In the genomic region with DNA sequence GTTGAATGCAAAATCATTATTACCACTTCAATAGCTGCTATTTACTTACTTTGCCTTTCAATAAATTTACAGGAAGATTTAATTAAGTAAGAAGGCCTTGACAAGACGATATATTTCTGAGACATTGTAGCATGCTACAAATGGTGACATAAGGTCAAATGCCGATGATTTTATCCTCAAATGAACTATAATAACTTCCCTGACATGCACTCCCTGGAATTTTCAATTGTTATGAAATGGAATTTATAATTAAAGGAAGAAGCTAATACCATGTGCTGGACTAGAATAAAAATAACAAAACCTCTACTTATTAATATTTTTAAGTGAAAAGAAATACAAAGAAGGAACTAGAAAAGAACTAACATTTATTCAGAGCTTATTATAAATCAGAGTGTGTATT, we compare ENCODE assay signal across 18 cellular contexts. TPM values are rescaled to one million over a fixed set of nuclear protein-coding genes. Genes with fewer than 3 reads are reported as not detected.
A peak's percentile ranks its signal among the peaks of the same experiment; 100 is the strongest.
DNase-seq lines count a peak whose midpoint lies in the region; ATAC-seq and TF ChIP-seq lines count a peak whose summit lies in the region.
"Had no signal": no experiment of that assay in that cellular context is flagged by ENCODE, and none has a peak within 500 bp of the region (broad histone marks: within the 10 kb centered on the region; RNA-seq: fewer than 3 reads in every experiment).

No MANE protein-coding gene starts in this region.

- H3K4me3 ChIP-seq in SK-N-SH (ENCODE audit: low read depth in 2 of 2, low read length in 1 of 2) (no peak overlapping the region), gastrocnemius medialis (no peak overlapping the region), coronary artery (no peak overlapping the region)
- H3K4me3 ChIP-seq: GM23338, K562, SJCRH30 had no signal

- peak; percentile 20 for DNase-seq in AG20443 (ENCODE audit: low spot score)
- no peak for DNase-seq in SK-N-SH
- DNase-seq in fibroblast of gingiva (ENCODE audit: low read depth): peak; percentile 26
- DNase-seq in gastrocnemius medialis: no peak
- no peak for DNase-seq in hypothalamus (lab: John Stamatoyannopoulos, UW)
- DNase-seq in coronary artery (ENCODE audit: low spot score): no peak
- DNase-seq: ACHN; BE2C; CD4-positive, alpha-beta T cell; NCI-H187; NCI-H2171; NCI-H446; OCI-M1; SJCRH30 had no signal

- H3K9me2 ChIP-seq in SK-N-SH: no peaks in the 10 kb centered on the region

- ATAC-seq in gastrocnemius medialis: peak in 1 of 2 donors; percentile 60
- ATAC-seq in GM21423 (IDR thresholded peaks at IDR 0.05; ENCODE audit: unreplicated experiment): no peak
- ATAC-seq: K562 had no signal

- 0 out of 2 replicates have a peak overlapping the region, but pooled peaks have one; percentile 27 for H2AFZ ChIP-seq in SK-N-SH (ENCODE audit: low read depth)

- H3K27ac ChIP-seq in SK-N-SH (ENCODE audit: low read depth in 2 of 2, low read length in 1 of 2) (no peak overlapping the region), gastrocnemius medialis (peak overlapping the region in 3 of 4 donors; percentile 32 to 65 (median 60)), coronary artery (no peak overlapping the region)
- H3K27ac ChIP-seq: RWPE1, SJCRH30 had no signal

- H3K9me3 ChIP-seq in SK-N-SH (no peaks in the 10 kb centered on the region), gastrocnemius medialis (no peaks in the 10 kb centered on the region)
- H3K9me3 ChIP-seq: BE2C, SJCRH30 had no signal

- H3F3A ChIP-seq in SK-N-SH (replicated peaks; ENCODE audit: insufficient read depth): no peaks in the 10 kb centered on the region

- no peaks in the 10 kb centered on the region for H3K79me2 ChIP-seq in SK-N-SH (ENCODE audit: insufficient read depth)

- TF ChIP-seq POLR2A in gastrocnemius medialis (IDR thresholded peaks at IDR 0.05): no peak

- TF ChIP-seq RAD21 in SK-N-SH (IDR thresholded peaks at IDR 0.05; ENCODE audit: low read length): no peak

- H3K27me3 ChIP-seq in SK-N-SH (ENCODE audit: insufficient read depth) (no peaks in the 10 kb centered on the region), gastrocnemius medialis (no peaks in the 10 kb centered on the region)
- H3K27me3 ChIP-seq: BE2C, SJCRH30 had no signal

- WGBS in SK-N-SH (ENCODE audit: low lambda C conversion rate): 73% methylated on average over 2 of the region's 2 CpGs

- in situ Hi-C loops in gastrocnemius medialis (cut with MboI; ENCODE audit: low sequenced_read_pairs in 4 of 4): no loop called here

- no peaks in the 10 kb centered on the region for H3K4me1 ChIP-seq in SK-N-SH (ENCODE audit: control insufficient read depth in 1 of 2, insufficient read depth in 2 of 2, low read depth in 1 of 2, low read length in 1 of 2)
- no peaks in the 10 kb centered on the region for H3K4me1 ChIP-seq in gastrocnemius medialis
- H3K4me1 ChIP-seq: BE2C, SJCRH30 had no signal

- no peak for TF ChIP-seq CTCF in SK-N-SH (IDR thresholded peaks at IDR 0.05)
- no peak for TF ChIP-seq CTCF in gastrocnemius medialis (IDR thresholded peaks at IDR 0.05 in 4 of 5, conservative IDR thresholded peaks at IDR 0.05 in 1 of 5)
- TF ChIP-seq CTCF in coronary artery (IDR thresholded peaks at IDR 0.05): no peak

- CTCF ChIA-PET in SK-N-SH (lab: Yijun Ruan, JAX): no interaction called here

- H3K9ac ChIP-seq in SK-N-SH: no peak overlapping the region

- POLR2A ChIA-PET in SK-N-SH (lab: Yijun Ruan, JAX): no interaction called here

- no peaks in the 10 kb centered on the region for H4K20me1 ChIP-seq in SK-N-SH (ENCODE audit: insufficient read depth)

- H3K36me3 ChIP-seq in SK-N-SH (replicated peaks in 1 of 2; ENCODE audit: control insufficient read depth in 1 of 2, insufficient read depth in 2 of 2, low read length in 1 of 2) (no peaks in the 10 kb centered on the region), gastrocnemius medialis (no peaks in the 10 kb centered on the region)
- H3K36me3 ChIP-seq: BE2C, SJCRH30 had no signal

- intact Hi-C loops in gastrocnemius medialis (cut with DNase I; ENCODE audit: low total_unique reads): no loop called here

- no peak overlapping the region for H3K4me2 ChIP-seq in SK-N-SH
- H3K4me2 ChIP-seq: GM23338 had no signal

- TF ChIP-seq EP300 in SK-N-SH (IDR thresholded peaks at IDR 0.05; ENCODE audit: borderline replicate concordance in 1 of 2, low read depth in 1 of 2, low read length in 1 of 2): no peak

TF ChIP-seq in SK-N-SH, 30 proteins besides CTCF, POLR2A, EP300 and RAD21:
- TF ChIP-seq, protein P1, sequence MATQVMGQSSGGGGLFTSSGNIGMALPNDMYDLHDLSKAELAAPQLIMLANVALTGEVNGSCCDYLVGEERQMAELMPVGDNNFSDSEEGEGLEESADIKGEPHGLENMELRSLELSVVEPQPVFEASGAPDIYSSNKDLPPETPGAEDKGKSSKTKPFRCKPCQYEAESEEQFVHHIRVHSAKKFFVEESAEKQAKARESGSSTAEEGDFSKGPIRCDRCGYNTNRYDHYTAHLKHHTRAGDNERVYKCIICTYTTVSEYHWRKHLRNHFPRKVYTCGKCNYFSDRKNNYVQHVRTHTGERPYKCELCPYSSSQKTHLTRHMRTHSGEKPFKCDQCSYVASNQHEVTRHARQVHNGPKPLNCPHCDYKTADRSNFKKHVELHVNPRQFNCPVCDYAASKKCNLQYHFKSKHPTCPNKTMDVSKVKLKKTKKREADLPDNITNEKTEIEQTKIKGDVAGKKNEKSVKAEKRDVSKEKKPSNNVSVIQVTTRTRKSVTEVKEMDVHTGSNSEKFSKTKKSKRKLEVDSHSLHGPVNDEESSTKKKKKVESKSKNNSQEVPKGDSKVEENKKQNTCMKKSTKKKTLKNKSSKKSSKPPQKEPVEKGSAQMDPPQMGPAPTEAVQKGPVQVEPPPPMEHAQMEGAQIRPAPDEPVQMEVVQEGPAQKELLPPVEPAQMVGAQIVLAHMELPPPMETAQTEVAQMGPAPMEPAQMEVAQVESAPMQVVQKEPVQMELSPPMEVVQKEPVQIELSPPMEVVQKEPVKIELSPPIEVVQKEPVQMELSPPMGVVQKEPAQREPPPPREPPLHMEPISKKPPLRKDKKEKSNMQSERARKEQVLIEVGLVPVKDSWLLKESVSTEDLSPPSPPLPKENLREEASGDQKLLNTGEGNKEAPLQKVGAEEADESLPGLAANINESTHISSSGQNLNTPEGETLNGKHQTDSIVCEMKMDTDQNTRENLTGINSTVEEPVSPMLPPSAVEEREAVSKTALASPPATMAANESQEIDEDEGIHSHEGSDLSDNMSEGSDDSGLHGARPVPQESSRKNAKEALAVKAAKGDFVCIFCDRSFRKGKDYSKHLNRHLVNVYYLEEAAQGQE (IDR thresholded peaks at IDR 0.05; ENCODE audit: low read depth, low read length): no peak
- TF ChIP-seq FOSL2 (IDR thresholded peaks at IDR 0.05; ENCODE audit: borderline replicate concordance, low read depth) (no peak), EZH2phosphoT487 (IDR thresholded peaks at IDR 0.05; ENCODE audit: borderline replicate concordance, low read depth) (no peak), RFX5 (IDR thresholded peaks at IDR 0.05; ENCODE audit: low read length) (no peak), TAF1 (IDR thresholded peaks at IDR 0.05; ENCODE audit: borderline replicate concordance, low read depth, low read length) (no peak), SIN3A (IDR thresholded peaks at IDR 0.05; ENCODE audit: borderline replicate concordance, low read depth, low read length) (no peak), NRF1 (IDR thresholded peaks at IDR 0.05; ENCODE audit: low read depth, low read length) (no peak), RXRA (IDR thresholded peaks at IDR 0.05; ENCODE audit: borderline replicate concordance, low read depth) (no peak), RCOR1 (IDR thresholded peaks at IDR 0.05; ENCODE audit: low read length) (no peak), GATA2 (CRISPR knock-in tag; IDR thresholded peaks at IDR 0.05) (no peak), FOXM1 (IDR thresholded peaks at IDR 0.05; ENCODE audit: low read depth) (no peak)
- TF ChIP-seq, protein P2, sequence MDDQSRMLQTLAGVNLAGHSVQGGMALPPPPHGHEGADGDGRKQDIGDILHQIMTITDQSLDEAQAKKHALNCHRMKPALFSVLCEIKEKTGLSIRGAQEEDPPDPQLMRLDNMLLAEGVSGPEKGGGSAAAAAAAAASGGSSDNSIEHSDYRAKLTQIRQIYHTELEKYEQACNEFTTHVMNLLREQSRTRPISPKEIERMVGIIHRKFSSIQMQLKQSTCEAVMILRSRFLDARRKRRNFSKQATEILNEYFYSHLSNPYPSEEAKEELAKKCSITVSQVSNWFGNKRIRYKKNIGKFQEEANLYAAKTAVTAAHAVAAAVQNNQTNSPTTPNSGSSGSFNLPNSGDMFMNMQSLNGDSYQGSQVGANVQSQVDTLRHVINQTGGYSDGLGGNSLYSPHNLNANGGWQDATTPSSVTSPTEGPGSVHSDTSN (IDR thresholded peaks at IDR 0.05): no peak
- TF ChIP-seq, protein P3, sequence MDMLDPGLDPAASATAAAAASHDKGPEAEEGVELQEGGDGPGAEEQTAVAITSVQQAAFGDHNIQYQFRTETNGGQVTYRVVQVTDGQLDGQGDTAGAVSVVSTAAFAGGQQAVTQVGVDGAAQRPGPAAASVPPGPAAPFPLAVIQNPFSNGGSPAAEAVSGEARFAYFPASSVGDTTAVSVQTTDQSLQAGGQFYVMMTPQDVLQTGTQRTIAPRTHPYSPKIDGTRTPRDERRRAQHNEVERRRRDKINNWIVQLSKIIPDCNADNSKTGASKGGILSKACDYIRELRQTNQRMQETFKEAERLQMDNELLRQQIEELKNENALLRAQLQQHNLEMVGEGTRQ (IDR thresholded peaks at IDR 0.05; ENCODE audit: borderline replicate concordance, low read depth, low read length): no peak
- TF ChIP-seq, protein P4, sequence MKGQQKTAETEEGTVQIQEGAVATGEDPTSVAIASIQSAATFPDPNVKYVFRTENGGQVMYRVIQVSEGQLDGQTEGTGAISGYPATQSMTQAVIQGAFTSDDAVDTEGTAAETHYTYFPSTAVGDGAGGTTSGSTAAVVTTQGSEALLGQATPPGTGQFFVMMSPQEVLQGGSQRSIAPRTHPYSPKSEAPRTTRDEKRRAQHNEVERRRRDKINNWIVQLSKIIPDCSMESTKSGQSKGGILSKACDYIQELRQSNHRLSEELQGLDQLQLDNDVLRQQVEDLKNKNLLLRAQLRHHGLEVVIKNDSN (IDR thresholded peaks at IDR 0.05; ENCODE audit: borderline replicate concordance, low read depth): no peak

RNA-seq across cellular contexts. Expression of a gene that starts 30.2 kb away (rescaled TPM):
- 7.7 and 9.9 TPM in 2 replicates for polyA plus RNA-seq in SK-N-SH (2012; rRNA removed)
- 5.2 and 9.2 TPM in 2 replicates for polyA plus RNA-seq in SK-N-SH (2012; cell fraction: cytosol; rRNA removed)
- polyA plus RNA-seq in SK-N-SH (2012; cell fraction: nucleus; rRNA removed): 4.5 and 11.5 TPM in 2 replicates
- 10 to 100 TPM in 2 of 4 donors, 1 to 10 TPM in 2; 5.7 to 20.4 (median 12.4) TPM for total RNA-seq in gastrocnemius medialis
- polyA plus RNA-seq: K562 had no signal

RNA-seq across cellular contexts. Expression of a gene that starts 30.2 kb away (rescaled TPM):
- 10.7 and 11.5 TPM in 2 replicates for polyA plus RNA-seq in SK-N-SH (2012; rRNA removed)
- 8.8 and 10.3 TPM in 2 replicates for polyA plus RNA-seq in SK-N-SH (2012; cell fraction: cytosol; rRNA removed)
- 13.5 and 14.3 TPM in 2 replicates for polyA plus RNA-seq in SK-N-SH (2012; cell fraction: nucleus; rRNA removed)
- total RNA-seq in gastrocnemius medialis: 10 to 100 TPM; 13.8 to 28.5 (median 18.5) TPM

Comparison
In these comparisons a context has a peak if more than half of its experiments do, and no peak if none do; other contexts are left out.
1. DNase-seq: peak in AG20443 (single experiment) and fibroblast of gingiva (single experiment); none in SK-N-SH (single experiment), gastrocnemius medialis (0 of 2), hypothalamus (0 of 51) and coronary artery (single experiment).
2. H3K27ac ChIP-seq: peak in gastrocnemius medialis (3 of 4); none in SK-N-SH (0 of 2) and coronary artery (0 of 2).